Comparison of ENCODE assay signal across 18 cellular contexts in the genomic region with DNA sequence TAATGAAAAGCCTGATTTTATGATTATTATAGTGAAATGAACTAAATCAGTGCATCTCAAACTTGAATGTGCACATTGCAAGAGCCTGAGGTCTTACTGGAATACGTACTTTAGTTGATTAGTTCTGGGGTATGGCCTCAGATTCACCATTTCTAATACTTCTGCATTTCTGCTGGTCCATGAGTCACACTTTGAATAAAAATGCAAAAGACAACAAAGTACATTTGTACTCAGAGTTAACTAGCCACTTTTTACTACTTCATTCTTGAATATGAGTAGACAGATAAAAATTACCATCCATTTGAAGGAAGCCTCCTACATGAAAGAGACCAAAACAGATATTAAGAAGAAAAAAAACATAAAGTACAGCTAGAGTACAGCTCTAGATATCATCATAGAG. TPM values are rescaled to one million over a fixed set of nuclear protein-coding genes. Genes with fewer than 3 reads are reported as not detected.
DNase-seq lines count a peak whose midpoint lies in the region; ATAC-seq, FAIRE-seq and TF ChIP-seq lines count a peak whose summit lies in the region.
"Had no signal": no experiment of that assay in that cellular context is flagged by ENCODE, and none has a peak within 500 bp of the region (broad histone marks: within the 10 kb centered on the region; RNA-seq: fewer than 3 reads in every experiment).

No MANE protein-coding gene starts in this region.

- H3K27me3 Mint-ChIP-seq in HFFc6 (ENCODE audit: insufficient read depth) (no peaks in the 10 kb centered on the region), T-cell (peaks cover 0 to 1% of the 10 kb centered on the region in 2 donors)

- CTCF ChIA-PET in T-cell (lab: Charles Lee) = no interaction called here

- POLR2A ChIA-PET in T-cell (lab: Charles Lee) = no interaction called here

- H3K4me3 ChIP-seq in AG10803 (ENCODE audit: low read length) (no peak overlapping the region), astrocyte of the cerebellum (ENCODE audit: low read depth, low read length) (no peak overlapping the region)
- H3K4me3 ChIP-seq: BLaER1 treated with 17β-estradiol and CSF1 and Interleukin-3, amounts not matched to agents 10 nM and 100 nM; GM12878; SK-N-MC had no signal

- H3K9me3 Mint-ChIP-seq in HFFc6 (no peaks in the 10 kb centered on the region), T-cell (no peaks in the 10 kb centered on the region)

- H3K27ac Mint-ChIP-seq in HFFc6 (peak overlapping the region; percentile 24; the same call in 1 of the 2 replicates), T-cell (no peak overlapping the region)

- H3K36me3 Mint-ChIP-seq in HFFc6 (ENCODE audit: low read depth) = no peaks in the 10 kb centered on the region
- H3K36me3 Mint-ChIP-seq in T-cell = no peaks in the 10 kb centered on the region

- no peak for TF ChIP-seq CTCF in AG10803 (conservative IDR thresholded peaks at IDR 0.05; ENCODE audit: low read length)
- no peak for TF ChIP-seq CTCF in HFFc6 (IDR thresholded peaks at IDR 0.05)
- no peak for TF ChIP-seq CTCF in astrocyte of the cerebellum (IDR thresholded peaks at IDR 0.05; ENCODE audit: low read depth, low read length, missing control alignments)
- TF ChIP-seq CTCF in GM10266 (IDR thresholded peaks at IDR 0.05; ENCODE audit: control insufficient read depth, insufficient read depth, low read depth, missing control alignments) = no peak

- H3K4me1 Mint-ChIP-seq in HFFc6 (ENCODE audit: low read depth) = peaks cover 18% of the 10 kb centered on the region
- H3K4me1 Mint-ChIP-seq in T-cell = no peaks in the 10 kb centered on the region

- DNase-seq in AG10803 (ENCODE audit: low read depth) = peak; percentile 20
- DNase-seq in HFFc6 = peak; percentile 67
- peak; percentile 28 for DNase-seq in astrocyte of the cerebellum (ENCODE audit: low read depth)
- DNase-seq in iris pigment epithelial cell (ENCODE audit: low read depth) = peak; percentile 58
- DNase-seq in GM10266 (ENCODE audit: extremely low spot score) = no peak
- no peak for DNase-seq in frontal cortex (ENCODE audit: low spot score in 2 of 2)
- no peak for DNase-seq in T-cell
- DNase-seq: COR-L47, DMS153, NCI-H1105 treated with DMSO at 0.1 percent for 48 hours, NCI-H187, NCI-H446 had no signal

- in situ Hi-C loops in astrocyte of the cerebellum (cut with HindIII; ENCODE audit: low sequenced_read_pairs) = no loop called here

- FAIRE-seq in frontal cortex (lab: Jason Lieb, UNC) = no peak
- FAIRE-seq: GM12878, GM18507, HTR-8/SVneo had no signal

- ATAC-seq in HG03571 (IDR thresholded peaks at IDR 0.05; ENCODE audit: unreplicated experiment) (no peak), T-cell (replicated peaks in 1 of 4) (no peak)
- ATAC-seq: GM12878 had no signal

- H3K4me3 Mint-ChIP-seq in HFFc6 (peak overlapping the region; percentile 19; the same call in 1 of the 2 replicates), T-cell (no peak overlapping the region)

RNA-seq across cellular contexts. Expression of a gene that starts 27.1 kb away (rescaled TPM):
- 10 to 100 TPM; 53.5 to 74.0 (median 61.2) TPM for total RNA-seq in HFFc6 (2021; fragmentation: NEBNext Ultra II Directional; extraction: Animal tissue kit (Norgen Biotek cat#: 25700))
- 1.2 TPM for total RNA-seq in frontal cortex
- total RNA-seq in T-cell = not detected
- total RNA-seq: GM12878 had no signal

Comparison
In these comparisons a context has a peak if more than half of its experiments do, and no peak if none do; other contexts are left out.
1. DNase-seq: peak in AG10803 (single experiment), HFFc6 (single experiment), astrocyte of the cerebellum (single experiment) and iris pigment epithelial cell (single experiment); none in GM10266 (single experiment), frontal cortex (0 of 2) and T-cell (0 of 34).
2. RNA of a gene that starts 27.1 kb away (total RNA-seq): 53.5 to 74.0 TPM in HFFc6; 1.2 TPM in frontal cortex (single experiment) and not detected in T-cell; every median in the first group is over 10 times any median in the second.